In the genomic region with DNA sequence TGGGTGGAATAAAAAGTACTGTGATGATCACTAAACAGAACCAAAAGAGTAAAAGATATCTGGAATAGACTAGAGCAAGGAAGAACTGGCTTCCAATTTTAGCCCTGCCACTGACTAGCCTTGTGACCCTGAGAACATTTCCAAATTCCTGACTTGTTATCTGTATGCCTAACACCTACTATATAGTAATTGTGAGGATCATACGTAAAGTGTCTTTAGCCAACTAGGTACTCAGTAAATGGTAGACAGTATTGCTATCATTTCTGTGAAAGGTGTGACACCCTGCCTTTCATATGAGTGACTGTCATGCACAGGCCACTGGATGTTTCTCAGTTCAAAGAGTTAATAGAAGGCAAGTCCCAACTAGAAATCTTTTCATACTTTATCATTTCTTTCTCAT, we compare ENCODE assay signal across 10 cellular contexts. TPM values are rescaled to one million over a fixed set of nuclear protein-coding genes. Genes with fewer than 3 reads are reported as not detected.
A peak's percentile ranks its signal among the peaks of the same experiment; 100 is the strongest.
DNase-seq lines count a peak whose midpoint lies in the region; ATAC-seq and TF ChIP-seq lines count a peak whose summit lies in the region.
"Had no signal": no experiment of that assay in that cellular context is flagged by ENCODE, and none has a peak within 500 bp of the region (broad histone marks: within the 10 kb centered on the region; RNA-seq: fewer than 3 reads in every experiment).

No MANE protein-coding gene starts in this region.

- CTCF ChIA-PET in activated naive CD4-positive, alpha-beta T cell treated with anti-CD3 and anti-CD28 coated beads, Interleukin-2, amount 10 ng/mL, durations not matched to agents 7 days and 5 days (lab: Charles Lee): interaction anchor here (1.2 to 7.3 kb wide), 4 partner anchors 11 to 87 kb away, joined by 3 to 45 read pairs (median 4); a partner anchor contains a TSS
- CTCF ChIA-PET in activated CD4-positive, alpha-beta memory T cell treated with anti-CD3 and anti-CD28 coated beads for 36 hours (lab: Charles Lee): interaction anchor here (0.7 to 7.4 kb wide), 7 partner anchors 9 to 87 kb away, joined by 3 to 39 read pairs (median 5); a partner anchor contains a TSS

- H3K36me3 Mint-ChIP-seq in activated naive CD4-positive, alpha-beta T cell treated with anti-CD3 and anti-CD28 coated beads, Interleukin-2, amount 10 ng/mL, durations not matched to agents 7 days and 5 days: peaks cover 85% of the 10 kb centered on the region
- H3K36me3 Mint-ChIP-seq in activated CD4-positive, alpha-beta memory T cell treated with anti-CD3 and anti-CD28 coated beads for 36 hours: peaks cover 78% of the 10 kb centered on the region
- H3K36me3 Mint-ChIP-seq in endothelial cell (ENCODE audit: low read depth, unreplicated experiment): no peaks in the 10 kb centered on the region

- peaks cover 88% of the 10 kb centered on the region for H3K4me1 Mint-ChIP-seq in activated naive CD4-positive, alpha-beta T cell treated with anti-CD3 and anti-CD28 coated beads, Interleukin-2, amount 10 ng/mL, durations not matched to agents 7 days and 5 days
- peaks cover 83% of the 10 kb centered on the region for H3K4me1 Mint-ChIP-seq in activated CD4-positive, alpha-beta memory T cell treated with anti-CD3 and anti-CD28 coated beads for 36 hours (ENCODE audit: low read depth)
- no peaks in the 10 kb centered on the region for H3K4me1 Mint-ChIP-seq in endothelial cell (ENCODE audit: unreplicated experiment)

- H3K27ac ChIP-seq in thymus (ENCODE audit: low read depth): peak overlapping the region; percentile 85
- H3K27ac ChIP-seq: VCaP had no signal

- intact Hi-C loops in activated CD4-positive, alpha-beta memory T cell treated with anti-CD3 and anti-CD28 coated beads for 36 hours (cut with micrococcal nuclease): no loop called here

- peaks cover 4% of the 10 kb centered on the region for H3K4me1 ChIP-seq in thymus (ENCODE audit: control insufficient read depth, insufficient read depth, low read length)

- POLR2A ChIA-PET in activated CD4-positive, alpha-beta memory T cell treated with anti-CD3 and anti-CD28 coated beads for 36 hours (lab: Charles Lee): interaction anchor here (0.7 to 5.6 kb wide), 11 partner anchors 8 to 88 kb away, joined by 3 to 147 read pairs (median 6); a partner anchor contains a TSS

- no peak for DNase-seq in activated naive CD4-positive, alpha-beta T cell treated with anti-CD3 and anti-CD28 coated beads, Interleukin-2, amount 10 ng/mL, durations not matched to agents 7 days and 5 days
- DNase-seq in activated naive CD4-positive, alpha-beta T cell (lab: John Stamatoyannopoulos, UW): no peak
- DNase-seq in activated CD4-positive, alpha-beta memory T cell treated with anti-CD3 and anti-CD28 coated beads for 36 hours: no peak
- DNase-seq in endothelial cell (ENCODE audit: low spot score) (no peak), NCI-H1048 (lab: John Stamatoyannopoulos, UW) (no peak), GM13977 (ENCODE audit: low spot score) (no peak)
- DNase-seq: left colon had no signal

- no peaks in the 10 kb centered on the region for H3K9me3 ChIP-seq in thymus (ENCODE audit: control insufficient read depth)

- peak overlapping the region; percentile 58 for H3K4me3 Mint-ChIP-seq in activated naive CD4-positive, alpha-beta T cell treated with anti-CD3 and anti-CD28 coated beads, Interleukin-2, amount 10 ng/mL, durations not matched to agents 7 days and 5 days
- H3K4me3 Mint-ChIP-seq in activated CD4-positive, alpha-beta memory T cell treated with anti-CD3 and anti-CD28 coated beads for 36 hours: peak overlapping the region; percentile 65
- no peak overlapping the region for H3K4me3 Mint-ChIP-seq in endothelial cell (ENCODE audit: unreplicated experiment)

- H3K27me3 ChIP-seq in thymus (ENCODE audit: control insufficient read depth, insufficient read depth): no peaks in the 10 kb centered on the region

- H3K36me3 ChIP-seq in thymus (ENCODE audit: control insufficient read depth, insufficient read depth): peaks cover 7% of the 10 kb centered on the region

- ATAC-seq in HG02852 (IDR thresholded peaks at IDR 0.05; ENCODE audit: unreplicated experiment): peak; percentile 27

- in situ Hi-C loops in GM13977 (cut with MboI; ENCODE audit: low pct_unique_long_range_greater_than_20kb, low sequenced_read_pairs, unreplicated experiment): no loop called here

- no peaks in the 10 kb centered on the region for H3K9me3 Mint-ChIP-seq in activated naive CD4-positive, alpha-beta T cell treated with anti-CD3 and anti-CD28 coated beads, Interleukin-2, amount 10 ng/mL, durations not matched to agents 7 days and 5 days
- peaks cover 4% of the 10 kb centered on the region for H3K9me3 Mint-ChIP-seq in activated CD4-positive, alpha-beta memory T cell treated with anti-CD3 and anti-CD28 coated beads for 36 hours
- no peaks in the 10 kb centered on the region for H3K9me3 Mint-ChIP-seq in endothelial cell (ENCODE audit: unreplicated experiment)

- H3K27me3 Mint-ChIP-seq in activated naive CD4-positive, alpha-beta T cell treated with anti-CD3 and anti-CD28 coated beads, Interleukin-2, amount 10 ng/mL, durations not matched to agents 7 days and 5 days: peaks cover 4% of the 10 kb centered on the region
- H3K27me3 Mint-ChIP-seq in activated CD4-positive, alpha-beta memory T cell treated with anti-CD3 and anti-CD28 coated beads for 36 hours: peaks cover 2% of the 10 kb centered on the region
- H3K27me3 Mint-ChIP-seq in endothelial cell (ENCODE audit: unreplicated experiment): no peaks in the 10 kb centered on the region

- no peak for TF ChIP-seq CTCF in endothelial cell (IDR thresholded peaks at IDR 0.05; ENCODE audit: unreplicated experiment)
- no peak for TF ChIP-seq CTCF in GM13977 (IDR thresholded peaks at IDR 0.05; ENCODE audit: extremely low read depth, insufficient read depth, missing control alignments)

- no peak overlapping the region for H3K4me3 ChIP-seq in thymus (ENCODE audit: low read length)

- WGBS in thymus: 91% methylated on average over 1 of the region's 1 CpG

- H3K27ac Mint-ChIP-seq in activated naive CD4-positive, alpha-beta T cell treated with anti-CD3 and anti-CD28 coated beads, Interleukin-2, amount 10 ng/mL, durations not matched to agents 7 days and 5 days: peak overlapping the region; percentile 96
- H3K27ac Mint-ChIP-seq in activated CD4-positive, alpha-beta memory T cell treated with anti-CD3 and anti-CD28 coated beads for 36 hours: peak overlapping the region; percentile 98
- no peak overlapping the region for H3K27ac Mint-ChIP-seq in endothelial cell (ENCODE audit: unreplicated experiment)

RNA-seq across cellular contexts. Expression of a gene that starts 29.8 kb away (rescaled TPM):
- 100 to 1,000 TPM; 369 to 388 TPM for total RNA-seq in activated CD4-positive, alpha-beta memory T cell treated with anti-CD3 and anti-CD28 coated beads for 36 hours
- polyA plus RNA-seq in thymus: 86.5 TPM
- not detected for total RNA-seq in endothelial cell (ENCODE audit: unreplicated experiment)

Comparison
In these comparisons a context has a peak if more than half of its experiments do, and no peak if none do; other contexts are left out.
1. RNA of a gene that starts 29.8 kb away (total RNA-seq): 369 to 388 TPM in activated CD4-positive, alpha-beta memory T cell treated with anti-CD3 and anti-CD28 coated beads for 36 hours; not detected in endothelial cell (single experiment); every median in the first group is over 100 times any median in the second.